Comparison of ENCODE assay signal across 17 cellular contexts in genomic region chr12:117980621-117981020, GRCh38. TPM values are rescaled to one million over a fixed set of nuclear protein-coding genes. Genes with fewer than 3 reads are reported as not detected.
DNase-seq lines count a peak whose midpoint lies in the region; ATAC-seq and TF ChIP-seq lines count a peak whose summit lies in the region.
"Had no signal": no experiment of that assay in that cellular context is flagged by ENCODE, and none has a peak within 500 bp of the region (broad histone marks: within the 10 kb centered on the region; RNA-seq: fewer than 3 reads in every experiment).

No MANE protein-coding gene starts in this region.

- no peaks in the 10 kb centered on the region for H3K36me3 ChIP-seq in ACC112 (ENCODE audit: insufficient read depth, low read length)
- H3K36me3 ChIP-seq in GM23248 (ENCODE audit: low read depth): no peaks in the 10 kb centered on the region
- H3K36me3 ChIP-seq in SK-N-MC (ENCODE audit: insufficient read depth, low read length): no peaks in the 10 kb centered on the region
- H3K36me3 ChIP-seq: BLaER1, HAP-1 had no signal

- H3K79me2 ChIP-seq in ACC112 (ENCODE audit: control insufficient read depth, insufficient read depth, low read length, unreplicated experiment): no peaks in the 10 kb centered on the region
- no peaks in the 10 kb centered on the region for H3K79me2 ChIP-seq in GM23248 (ENCODE audit: insufficient read depth)

- H3K4me2 ChIP-seq in GM23248 (ENCODE audit: unreplicated experiment): no peak overlapping the region
- H3K4me2 ChIP-seq: BLaER1, SK-N-SH had no signal

- H3K4me3 Mint-ChIP-seq in CD4-positive, alpha-beta T cell: no peak overlapping the region
- H3K4me3 Mint-ChIP-seq: CD8-positive, alpha-beta memory T cell; T-cell had no signal

- in situ Hi-C loops in GM23248 (cut with MboI): no loop called here

- H3F3A ChIP-seq in GM23248 (ENCODE audit: insufficient read depth): peaks cover 23% of the 10 kb centered on the region

- WGBS in GM23248 (ENCODE audit: low coverage in 1 of 2, low lambda C conversion rate in 2 of 2, missing lambda C conversion rate in 2 of 2), 2 experiments: 9 to 13% methylated on average over 4 of the region's 4 CpGs

- H3K27ac Mint-ChIP-seq in CD4-positive, alpha-beta T cell: no peak overlapping the region
- H3K27ac Mint-ChIP-seq: CD8-positive, alpha-beta memory T cell; T-cell had no signal

- H3K9me3 Mint-ChIP-seq in CD4-positive, alpha-beta T cell: no peaks in the 10 kb centered on the region
- H3K9me3 Mint-ChIP-seq: CD8-positive, alpha-beta memory T cell had no signal

- H3K9me3 ChIP-seq in GM23248 (ENCODE audit: low read depth) (no peaks in the 10 kb centered on the region), SK-N-MC (ENCODE audit: low read depth, low read length) (no peaks in the 10 kb centered on the region)
- H3K9me3 ChIP-seq in CD4-positive, alpha-beta T cell (ENCODE audit: control insufficient read depth, low read length): no peaks in the 10 kb centered on the region
- H3K9me3 ChIP-seq: BLaER1, HAP-1, SK-N-SH had no signal

- no peaks in the 10 kb centered on the region for H4K20me1 ChIP-seq in GM23248 (ENCODE audit: insufficient read depth)
- H4K20me1 ChIP-seq: BLaER1 had no signal

- ATAC-seq in GM21447 (IDR thresholded peaks at IDR 0.05; ENCODE audit: unreplicated experiment): no peak
- no peak for ATAC-seq in CD4-positive, alpha-beta T cell (ENCODE audit: poor library complexity)
- ATAC-seq: T-cell had no signal

- DNase-seq in GM23248 (peak; percentile 24), SK-N-MC (ENCODE audit: low read depth, low spot score) (peak; percentile 65), fibroblast of villous mesenchyme (ENCODE audit: low read depth) (peak; percentile 4), occipital lobe (lab: John Stamatoyannopoulos, UW) (no peak)
- no peak for DNase-seq in CD4-positive, alpha-beta T cell
- DNase-seq: CD8-positive, alpha-beta memory T cell; DMS79; KG1; NCI-H1930; NCI-H446 treated with DMSO at 0.1 percent for 48 hours; SK-N-SH; T-cell had no signal

- POLR2A ChIA-PET in CD4-positive, alpha-beta T cell (lab: Charles Lee): no interaction called here

- no peak for TF ChIP-seq CTCF in fibroblast of villous mesenchyme (IDR thresholded peaks at IDR 0.05; ENCODE audit: insufficient read depth, low read depth, low read length)
- no peak for TF ChIP-seq CTCF in CD4-positive, alpha-beta T cell (IDR thresholded peaks at IDR 0.05)

- CTCF ChIA-PET in CD4-positive, alpha-beta T cell (lab: Charles Lee): no interaction called here

- no peak overlapping the region for H2AFZ ChIP-seq in ACC112 (ENCODE audit: low read length, unreplicated experiment)
- peak overlapping the region; percentile 32 for H2AFZ ChIP-seq in GM23248

- H3K4me1 ChIP-seq in ACC112 (ENCODE audit: control insufficient read depth, insufficient read depth, low read length, unreplicated experiment): peaks cover 3% of the 10 kb centered on the region
- peaks cover 7% of the 10 kb centered on the region; the same call in 1 of the 2 replicates for H3K4me1 ChIP-seq in GM23248 (ENCODE audit: insufficient read depth)
- H3K4me1 ChIP-seq: HAP-1 had no signal

- H3K4me3 ChIP-seq in ACC112 (ENCODE audit: low read depth, low read length): peak overlapping the region; percentile 33; the same call in 1 of the 2 replicates
- H3K4me3 ChIP-seq in GM23248: no peak overlapping the region
- peak overlapping the region; percentile 47 for H3K4me3 ChIP-seq in SK-N-MC
- H3K4me3 ChIP-seq in fibroblast of villous mesenchyme (ENCODE audit: low read depth, low read length): no peak overlapping the region
- H3K4me3 ChIP-seq: BLaER1, HAP-1 had no signal

- no peaks in the 10 kb centered on the region for H3K9me2 ChIP-seq in GM23248 (ENCODE audit: insufficient read depth)
- H3K9me2 ChIP-seq: SK-N-SH had no signal

- H3K27ac ChIP-seq in ACC112 (ENCODE audit: low read depth, low read length) (no peak overlapping the region), GM23248 (no peak overlapping the region), SK-N-MC (peak overlapping the region; percentile 50; the same call in 1 of the 2 replicates)
- no peak overlapping the region for H3K27ac ChIP-seq in CD4-positive, alpha-beta T cell (ENCODE audit: low read depth, low read length)
- H3K27ac ChIP-seq: BLaER1 had no signal

- 0 out of 2 replicates have a peak, but pooled peaks cover 7% of the 10 kb centered on the region for H3K27me3 ChIP-seq in ACC112 (ENCODE audit: insufficient read depth, low read length)
- H3K27me3 ChIP-seq in GM23248 (replicated peaks; ENCODE audit: insufficient read depth): no peaks in the 10 kb centered on the region
- peaks cover 4% of the 10 kb centered on the region for H3K27me3 ChIP-seq in CD4-positive, alpha-beta T cell (ENCODE audit: control insufficient read depth, insufficient read depth, low read length)
- H3K27me3 ChIP-seq: BLaER1 had no signal

- intact Hi-C loops in CD4-positive, alpha-beta T cell (cut with DNase I, micrococcal nuclease): no loop called here

- H3K4me1 Mint-ChIP-seq in CD4-positive, alpha-beta T cell (ENCODE audit: low read depth): no peaks in the 10 kb centered on the region
- H3K4me1 Mint-ChIP-seq: CD8-positive, alpha-beta memory T cell; T-cell had no signal

- H3K27me3 Mint-ChIP-seq in CD4-positive, alpha-beta T cell: peaks cover 22% of the 10 kb centered on the region

- no peaks in the 10 kb centered on the region for H3K36me3 Mint-ChIP-seq in CD4-positive, alpha-beta T cell (ENCODE audit: low read depth)
- H3K36me3 Mint-ChIP-seq: T-cell had no signal

- H3K9ac ChIP-seq in GM23248: no peak overlapping the region
- H3K9ac ChIP-seq in SK-N-MC (ENCODE audit: insufficient read length): no peak overlapping the region
- H3K9ac ChIP-seq: BLaER1, SK-N-SH had no signal

RNA-seq across cellular contexts. Expression of gene KSR2, which starts 11.8 kb away (rescaled TPM):
- not detected in 2 replicates for total RNA-seq in GM23248 (2014; rRNA removed; shearing (Covaris generic))
- not detected in 2 replicates for polyA plus RNA-seq in GM23248 (2016; fragmentation: Nextera tagmentation; extraction: Ambion mirVana)
- total RNA-seq in fibroblast of villous mesenchyme: not detected in 2 replicates
- total RNA-seq in CD4-positive, alpha-beta T cell: under 1 TPM; 0.05 to 0.17 TPM
- total RNA-seq in occipital lobe: 0.78 TPM
- polyA plus RNA-seq: AG04450; CD8-positive, alpha-beta memory T cell had no signal

RNA-seq across cellular contexts. Expression of gene RFC5, which starts 35.9 kb away (rescaled TPM):
- total RNA-seq in GM23248 (2014; rRNA removed; shearing (Covaris generic)): 13.0 and 21.4 TPM in 2 replicates
- 15.2 and 17.8 TPM in 2 replicates for polyA plus RNA-seq in GM23248 (2016; fragmentation: Nextera tagmentation; extraction: Ambion mirVana)
- 15.5 and 16.8 TPM in 2 replicates for total RNA-seq in fibroblast of villous mesenchyme
- total RNA-seq in CD4-positive, alpha-beta T cell: 1 to 10 TPM; 8.7 to 9.1 TPM
- 25.7 TPM for total RNA-seq in occipital lobe

Comparison
In these comparisons a context has a peak if more than half of its experiments do, and no peak if none do; other contexts are left out.
1. H3K4me3 ChIP-seq: peak in ACC112 (single experiment) and SK-N-MC (single experiment); none in GM23248 (single experiment) and fibroblast of villous mesenchyme (single experiment).
2. DNase-seq: peak in GM23248 (single experiment), SK-N-MC (single experiment) and fibroblast of villous mesenchyme (single experiment); none in CD4-positive, alpha-beta T cell (0 of 10) and occipital lobe (single experiment).